ENCODE assay signal across 8 cellular contexts in the genomic region with DNA sequence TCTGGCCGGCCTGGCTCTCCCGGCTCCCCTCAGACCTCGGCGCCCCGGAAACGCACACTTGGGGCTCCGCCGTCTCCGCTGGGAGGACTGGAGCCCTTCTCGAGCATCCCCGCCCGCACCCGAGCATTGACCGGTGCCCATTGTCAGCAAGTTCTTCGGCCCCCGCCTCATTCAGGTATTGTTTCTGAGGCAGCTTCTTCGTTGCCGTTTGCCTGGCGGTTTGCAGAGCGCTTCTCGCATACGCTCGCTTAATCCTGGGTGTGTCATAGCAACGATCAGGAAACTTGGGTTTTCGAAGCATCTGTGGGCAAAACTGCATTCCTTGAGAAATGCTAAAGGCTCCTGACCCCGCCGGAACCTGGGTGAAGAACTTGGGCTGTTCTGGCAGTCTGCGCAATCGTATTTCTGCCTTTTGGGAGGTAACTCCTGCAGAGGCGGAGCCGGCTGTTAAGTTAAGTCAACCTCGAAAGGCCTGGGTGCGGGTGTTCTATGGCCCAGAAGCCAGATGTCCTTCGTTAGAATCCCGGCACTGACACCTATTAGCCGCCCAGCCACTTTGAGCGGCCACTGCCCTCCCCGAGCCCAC. TPM values are rescaled to one million over a fixed set of nuclear protein-coding genes. Genes with fewer than 3 reads are reported as not detected.
DNase-seq lines count a peak whose midpoint lies in the region; ATAC-seq, FAIRE-seq and TF ChIP-seq lines count a peak whose summit lies in the region.

No MANE protein-coding gene starts in this region.

- H3K27me3 ChIP-seq in brain microvascular endothelial cell (replicated peaks) (no peaks in the 10 kb centered on the region), smooth muscle cell (ENCODE audit: low read depth) (no peaks in the 10 kb centered on the region)

- peaks cover 84% of the 10 kb centered on the region for H3K79me2 ChIP-seq in smooth muscle cell (ENCODE audit: low read depth)

- peak overlapping the region; percentile 99 for H3K9ac ChIP-seq in smooth muscle cell (ENCODE audit: low read depth)

- H3K4me3 Mint-ChIP-seq in immature natural killer cell = peak overlapping the region; percentile 85 to 91 (median 89)

- H3K36me3 ChIP-seq in brain microvascular endothelial cell (replicated peaks) = peaks cover 3% of the 10 kb centered on the region
- no peaks in the 10 kb centered on the region for H3K36me3 ChIP-seq in smooth muscle cell (ENCODE audit: low read depth)

- peak overlapping the region; percentile 13 for H2AFZ ChIP-seq in smooth muscle cell (ENCODE audit: low read depth)

- in situ Hi-C loops in SK-MEL-5 (cut with HindIII; ENCODE audit: low pct_unique_long_range_greater_than_20kb, low sequenced_read_pairs) = no loop called here
- in situ Hi-C loops in brain microvascular endothelial cell (cut with HindIII; ENCODE audit: low pct_ligation_motif_present, low sequenced_read_pairs) = no loop called here

- no peaks in the 10 kb centered on the region for H3K9me3 ChIP-seq in smooth muscle cell (replicated peaks; ENCODE audit: low read depth)

- H3K4me1 ChIP-seq in smooth muscle cell (ENCODE audit: low read depth) = peaks cover 16% of the 10 kb centered on the region

- H3K4me3 ChIP-seq in brain microvascular endothelial cell (ENCODE audit: low read depth, low read length) (peak overlapping the region; percentile 80), smooth muscle cell (peak overlapping the region; percentile 92)

- peaks cover 42 to 56% of the 10 kb centered on the region in 2 donors for H3K4me1 Mint-ChIP-seq in immature natural killer cell

- peaks cover 78% of the 10 kb centered on the region for H4K20me1 ChIP-seq in smooth muscle cell (ENCODE audit: low read depth)

- H3K27ac ChIP-seq in brain microvascular endothelial cell (peak overlapping the region; percentile 33), smooth muscle cell (ENCODE audit: low read depth) (peak overlapping the region; percentile 99)

- no peak for TF ChIP-seq CTCF in brain microvascular endothelial cell (IDR thresholded peaks at IDR 0.05; ENCODE audit: low read depth, low read length, missing control alignments)
- TF ChIP-seq CTCF in smooth muscle cell (IDR thresholded peaks at IDR 0.05; ENCODE audit: borderline replicate concordance, insufficient read depth, poor library complexity, severe bottlenecking) = no peak
- no peak for TF ChIP-seq CTCF in D721Med (IDR thresholded peaks at IDR 0.05; ENCODE audit: insufficient read depth, missing control alignments)

- DNase-seq in COLO668 (lab: John Stamatoyannopoulos, UW; ENCODE audit: unreplicated experiment) (peak; percentile 61), HT-29 (ENCODE audit: low spot score) (peak; percentile 52), SK-MEL-5 (ENCODE audit: low read depth, low spot score) (peak; percentile 41), brain microvascular endothelial cell (peak; percentile 18), immature natural killer cell (peak in 1 of 3 donors; percentile 6), smooth muscle cell (lab: John Stamatoyannopoulos, UW; ENCODE audit: unreplicated experiment) (peak; percentile 27), D721Med (ENCODE audit: insufficient read length, low spot score) (no peak)

- peak; percentile 19 for ATAC-seq in GM19467 (IDR thresholded peaks at IDR 0.05; ENCODE audit: unreplicated experiment)

- no peaks in the 10 kb centered on the region for H3K9me3 Mint-ChIP-seq in immature natural killer cell

- peaks cover 14% of the 10 kb centered on the region for H3F3A ChIP-seq in smooth muscle cell (ENCODE audit: low read depth)

- no peak for FAIRE-seq in D721Med (lab: Jason Lieb, UNC)

- peak overlapping the region; percentile 69 to 89 (median 76) for H3K27ac Mint-ChIP-seq in immature natural killer cell

- 2% methylated on average over 38 of the region's 38 CpGs for WGBS in smooth muscle cell (ENCODE audit: low lambda C conversion rate)

- H3K4me2 ChIP-seq in smooth muscle cell = peak overlapping the region; percentile 95

- H3K27me3 Mint-ChIP-seq in immature natural killer cell (ENCODE audit: low read depth in 3 of 3) = peaks cover 1 to 5% (median 3%) of the 10 kb centered on the region in 3 donors

- H3K36me3 Mint-ChIP-seq in immature natural killer cell = peaks cover 0 to 7% (median 4%) of the 10 kb centered on the region in 3 donors

RNA-seq across cellular contexts. Expression of a gene that starts 0.5 kb away (rescaled TPM):
- 8.8 and 16.9 TPM in 2 replicates for total RNA-seq in HT-29 (2014; rRNA removed; shearing (Covaris generic))
- total RNA-seq in SK-MEL-5 (2014; rRNA removed; shearing (Covaris generic)) = 30.6 and 31.8 TPM in 2 replicates
- 17.5 and 20.6 TPM in 2 replicates for polyA plus RNA-seq in SK-MEL-5 (2015; cell fraction: cytosol; rRNA removed)
- polyA plus RNA-seq in SK-MEL-5 (2015; cell fraction: nucleus; rRNA removed) = 8.3 and 13.6 TPM in 2 replicates
- 10 to 100 TPM; 18.0 to 23.2 (median 21.2) TPM for polyA plus RNA-seq in immature natural killer cell
- 35.2 and 46.6 TPM in 2 replicates for total RNA-seq in smooth muscle cell
- 19.7 and 21.2 TPM in 2 replicates for polyA plus RNA-seq in smooth muscle cell

RNA-seq across cellular contexts. Expression of a gene that starts 0.7 kb away (rescaled TPM):
- 5.8 and 6.1 TPM in 2 replicates for total RNA-seq in HT-29 (2014; rRNA removed; shearing (Covaris generic))
- 13.4 and 14.1 TPM in 2 replicates for total RNA-seq in SK-MEL-5 (2014; rRNA removed; shearing (Covaris generic))
- 8.7 and 16.8 TPM in 2 replicates for polyA plus RNA-seq in SK-MEL-5 (2015; cell fraction: cytosol; rRNA removed)
- 41.0 and 57.5 TPM in 2 replicates for polyA plus RNA-seq in SK-MEL-5 (2015; cell fraction: nucleus; rRNA removed)
- polyA plus RNA-seq in immature natural killer cell (1 to 10 TPM; 1.6 to 3.2 (median 2.9) TPM), smooth muscle cell (1.5 and 1.9 TPM in 2 replicates)
- total RNA-seq in smooth muscle cell = 21.5 and 22.3 TPM in 2 replicates

RNA-seq across cellular contexts. Expression of a gene that starts 28.1 kb away (rescaled TPM):
- total RNA-seq in HT-29 (2014; rRNA removed; shearing (Covaris generic)) = 0.23 TPM in 1 of 2 replicates, not detected in the other
- 2.9 and 4.9 TPM in 2 replicates for total RNA-seq in SK-MEL-5 (2014; rRNA removed; shearing (Covaris generic))
- polyA plus RNA-seq in SK-MEL-5 (2015; cell fraction: cytosol; rRNA removed) = 2.6 and 3.4 TPM in 2 replicates
- polyA plus RNA-seq in SK-MEL-5 (2015; cell fraction: nucleus; rRNA removed) = 3.0 and 8.1 TPM in 2 replicates
- polyA plus RNA-seq in immature natural killer cell = under 1 TPM in 1 of 3 donors, not detected in 2; 0.31 TPM
- 4.9 and 5.1 TPM in 2 replicates for total RNA-seq in smooth muscle cell
- 2.3 and 3.5 TPM in 2 replicates for polyA plus RNA-seq in smooth muscle cell
